8 cellular contexts compared by ENCODE assay signal in genomic region chr17:11598274-11599221, GRCh38. TPM values are rescaled to one million over a fixed set of nuclear protein-coding genes. Genes with fewer than 3 reads are reported as not detected.
DNase-seq lines count a peak whose midpoint lies in the region; ATAC-seq and TF ChIP-seq lines count a peak whose summit lies in the region.

Gene DNAH9 (plus strand): TSS chr17:11598470. CDS start chr17:11598499, 29 bp downstream.

- H3K27me3 ChIP-seq in BJ (ENCODE audit: control insufficient read depth, insufficient read depth, low read length) (no peaks in the 10 kb centered on the region), iPS DF 6.9 (ENCODE audit: control insufficient read depth, insufficient read depth, low read length) (no peaks in the 10 kb centered on the region)

- CTCF ChIA-PET in BJ (lab: Yijun Ruan, JAX) = no interaction called here

- POLR2A ChIA-PET in BJ (lab: Charles Lee) = no interaction called here

- H3K4me1 ChIP-seq in iPS DF 6.9 (ENCODE audit: control insufficient read depth, insufficient read depth, low read length) = no peaks in the 10 kb centered on the region

- no peak for ATAC-seq in HG03521 (IDR thresholded peaks at IDR 0.05; ENCODE audit: unreplicated experiment)

- DNase-seq in BJ (ENCODE audit: low read depth) (no peak), NCI-H1105 treated with DMSO at 0.1 percent for 48 hours (lab: John Stamatoyannopoulos, UW) (peak; percentile 94), astrocyte of the hippocampus (ENCODE audit: low read depth, low spot score) (peak; percentile 94), iPS DF 6.9 (ENCODE audit: low read depth, low spot score) (peak; percentile 75), putamen (ENCODE audit: low spot score) (peak; percentile 92), NOMO-1 (lab: John Stamatoyannopoulos, UW; ENCODE audit: unreplicated experiment in 2 of 2) (no peak), T-helper 9 cell (no peak)

- WGBS in iPS DF 6.9 (ENCODE audit: insufficient coverage, insufficient read length) = no CpG with 5 or more reads among the region's 84 CpGs

- H3K4me3 ChIP-seq in BJ (ENCODE audit: low read depth, low read length) (peak within 1 kb of the TSS; percentile 3; the same call in 1 of the 2 replicates), iPS DF 6.9 (ENCODE audit: low read length) (peak within 1 kb of the TSS; percentile 76)

- H3K27ac ChIP-seq in iPS DF 6.9 (ENCODE audit: low read length) = no peak within 1 kb of the TSS

- no peaks in the 10 kb centered on the region for H3K9me3 ChIP-seq in iPS DF 6.9 (ENCODE audit: control insufficient read depth, insufficient read depth, low read length)

- TF ChIP-seq CTCF in BJ (IDR thresholded peaks at IDR 0.05; ENCODE audit: insufficient read depth, low read depth, low read length) = no peak

- no peaks in the 10 kb centered on the region for H3K36me3 ChIP-seq in BJ (ENCODE audit: control insufficient read depth, insufficient read depth, low read length)
- no peaks in the 10 kb centered on the region for H3K36me3 ChIP-seq in iPS DF 6.9 (ENCODE audit: control insufficient read depth, insufficient read depth, low read length)

RNA-seq across cellular contexts. Expression of gene DNAH9, which starts in this region (rescaled TPM):
- not detected in 2 replicates for polyA plus RNA-seq in BJ (2011; rRNA removed)
- not detected in 2 replicates for polyA minus RNA-seq in BJ (2011; rRNA and poly(A)+ RNA removed)

Comparison
In these comparisons a context has a peak if more than half of its experiments do, and no peak if none do; other contexts are left out.
1. DNase-seq: peak in NCI-H1105 treated with DMSO at 0.1 percent for 48 hours (single experiment), astrocyte of the hippocampus (single experiment), iPS DF 6.9 (single experiment) and putamen (single experiment); none in BJ (single experiment), NOMO-1 (0 of 2) and T-helper 9 cell (single experiment).